In genomic region chr1:153866045-153866850, GRCh38 we compare ENCODE assay signal across 12 cellular contexts. TPM values are rescaled to one million over a fixed set of nuclear protein-coding genes. Genes with fewer than 3 reads are reported as not detected.
DNase-seq lines count a peak whose midpoint lies in the region; ATAC-seq, FAIRE-seq and TF ChIP-seq lines count a peak whose summit lies in the region.
"Had no signal": no experiment of that assay in that cellular context is flagged by ENCODE, and none has a peak within 500 bp of the region (broad histone marks: within the 10 kb centered on the region; RNA-seq: fewer than 3 reads in every experiment).

No MANE protein-coding gene starts in this region.

- H3K27me3 ChIP-seq in pancreas (no peaks in the 10 kb centered on the region), aorta (ENCODE audit: control insufficient read depth in 1 of 2, insufficient read depth in 2 of 2, low read length in 1 of 2) (no peaks in the 10 kb centered on the region)
- no peaks in the 10 kb centered on the region for H3K27me3 ChIP-seq in effector memory CD4-positive, alpha-beta T cell (replicated peaks; ENCODE audit: control insufficient read depth, insufficient read depth, low read length, poor library complexity, severe bottlenecking)
- H3K27me3 ChIP-seq: BLaER1 treated with 17β-estradiol and CSF1 and Interleukin-3, amounts not matched to agents 10 nM and 100 nM had no signal

- peak overlapping the region; percentile 59 for H3K27ac Mint-ChIP-seq in activated CD8-positive, alpha-beta T cell treated with anti-CD3 and anti-CD28 coated beads for 36 hours
- no peak overlapping the region for H3K27ac Mint-ChIP-seq in activated CD8-positive, alpha-beta T cell treated with anti-CD3 and anti-CD28 coated beads, Interleukin-2, amount 10 ng/mL, durations not matched to agents 7 days and 5 days
- peak overlapping the region; percentile 20 to 89 (median 51) for H3K27ac Mint-ChIP-seq in IgD-negative memory B cell

- H3K4me1 ChIP-seq in pancreas (no peaks in the 10 kb centered on the region), aorta (ENCODE audit: control insufficient read depth in 1 of 2, insufficient read depth in 2 of 2, low read length in 2 of 2) (no peaks in the 10 kb centered on the region)
- no peaks in the 10 kb centered on the region for H3K4me1 ChIP-seq in effector memory CD4-positive, alpha-beta T cell (ENCODE audit: control insufficient read depth, insufficient read depth, low read length, poor library complexity, severe bottlenecking)

- no peaks in the 10 kb centered on the region for H3K9me3 Mint-ChIP-seq in activated CD8-positive, alpha-beta T cell treated with anti-CD3 and anti-CD28 coated beads for 36 hours
- no peaks in the 10 kb centered on the region for H3K9me3 Mint-ChIP-seq in activated CD8-positive, alpha-beta T cell treated with anti-CD3 and anti-CD28 coated beads, Interleukin-2, amount 10 ng/mL, durations not matched to agents 7 days and 5 days (ENCODE audit: insufficient read depth)
- H3K9me3 Mint-ChIP-seq in IgD-negative memory B cell, result no peaks in the 10 kb centered on the region
- H3K9me3 Mint-ChIP-seq: stimulated activated naive CD8-positive, alpha-beta T cell treated with anti-CD3 and anti-CD28 coated beads, Interleukin-15, Interleukin-2, amounts not matched to agents 100 ng/mL and 50 ng/mL, for 24 hours had no signal

- POLR2A ChIA-PET in activated CD8-positive, alpha-beta T cell treated with anti-CD3 and anti-CD28 coated beads for 36 hours (lab: Charles Lee), result interaction anchor here (0.6 to 1.5 kb wide), 5 partner anchors 9 to 213 kb away, joined by 3 to 7 read pairs (median 3); partner anchors contain the start of gene GATAD2B
- POLR2A ChIA-PET in activated CD8-positive, alpha-beta T cell treated with anti-CD3 and anti-CD28 coated beads, Interleukin-2, amount 10 ng/mL, durations not matched to agents 7 days and 5 days (lab: Charles Lee), result interaction anchor here (1.0 kb wide), 1 partner anchor 100 kb away, joined by 3 read pairs; no protein-coding TSS in a partner anchor

- H3K36me3 ChIP-seq in pancreas (no peaks in the 10 kb centered on the region), aorta (ENCODE audit: control insufficient read depth in 1 of 2, insufficient read depth in 2 of 2, low read length in 1 of 2) (no peaks in the 10 kb centered on the region)
- no peaks in the 10 kb centered on the region for H3K36me3 ChIP-seq in effector memory CD4-positive, alpha-beta T cell (ENCODE audit: control insufficient read depth, insufficient read depth, low read length)

- ATAC-seq in activated CD8-positive, alpha-beta T cell treated with anti-CD3 and anti-CD28 coated beads for 36 hours, result peak; percentile 24
- ATAC-seq in activated CD8-positive, alpha-beta T cell treated with anti-CD3 and anti-CD28 coated beads, Interleukin-2, amount 10 ng/mL, durations not matched to agents 7 days and 5 days, result no peak
- peak in 3 of 4 donors; percentile 32 to 53 (median 52) for ATAC-seq in pancreas
- no peak for ATAC-seq in HG03457 (IDR thresholded peaks at IDR 0.05; ENCODE audit: unreplicated experiment)
- ATAC-seq in aorta (ENCODE audit: low FRiP score), result no peak

- FAIRE-seq in pancreas (lab: Jason Lieb, UNC), result no peak
- FAIRE-seq: GM12891 had no signal

- H3K27me3 Mint-ChIP-seq in activated CD8-positive, alpha-beta T cell treated with anti-CD3 and anti-CD28 coated beads for 36 hours, result no peaks in the 10 kb centered on the region
- no peaks in the 10 kb centered on the region for H3K27me3 Mint-ChIP-seq in activated CD8-positive, alpha-beta T cell treated with anti-CD3 and anti-CD28 coated beads, Interleukin-2, amount 10 ng/mL, durations not matched to agents 7 days and 5 days (ENCODE audit: low read depth)
- no peaks in the 10 kb centered on the region for H3K27me3 Mint-ChIP-seq in IgD-negative memory B cell
- H3K27me3 Mint-ChIP-seq: stimulated activated naive CD8-positive, alpha-beta T cell treated with anti-CD3 and anti-CD28 coated beads, Interleukin-15, Interleukin-2, amounts not matched to agents 100 ng/mL and 50 ng/mL, for 24 hours had no signal

- H3K4me3 Mint-ChIP-seq in activated CD8-positive, alpha-beta T cell treated with anti-CD3 and anti-CD28 coated beads for 36 hours, result no peak overlapping the region
- no peak overlapping the region for H3K4me3 Mint-ChIP-seq in activated CD8-positive, alpha-beta T cell treated with anti-CD3 and anti-CD28 coated beads, Interleukin-2, amount 10 ng/mL, durations not matched to agents 7 days and 5 days
- peak overlapping the region in 3 of 4 donors; percentile 26 to 70 (median 44) for H3K4me3 Mint-ChIP-seq in IgD-negative memory B cell
- H3K4me3 Mint-ChIP-seq: stimulated activated naive CD8-positive, alpha-beta T cell treated with anti-CD3 and anti-CD28 coated beads, Interleukin-15, Interleukin-2, amounts not matched to agents 100 ng/mL and 50 ng/mL, for 24 hours had no signal

- WGBS in pancreas, 2 donors, result 62 to 65% methylated on average over 6 of the region's 6 CpGs
- 55 to 66% methylated on average over 6 of the region's 6 CpGs for WGBS in aorta, 2 donors

- intact Hi-C loops in activated CD8-positive, alpha-beta T cell treated with anti-CD3 and anti-CD28 coated beads for 36 hours (cut with micrococcal nuclease), result no loop called here
- intact Hi-C loops in pancreas (cut with DNase I) (no loop called here), aorta (cut with DNase I) (no loop called here)

- peak overlapping the region in 1 of 4 donors; percentile 4 for H3K27ac ChIP-seq in pancreas
- no peak overlapping the region for H3K27ac ChIP-seq in aorta (ENCODE audit: low read depth in 1 of 2, low read length in 2 of 2)
- no peak overlapping the region for H3K27ac ChIP-seq in effector memory CD4-positive, alpha-beta T cell (ENCODE audit: insufficient read depth, low read length, poor library complexity, severe bottlenecking)
- H3K27ac ChIP-seq: BLaER1 treated with 17β-estradiol and CSF1 and Interleukin-3, amounts not matched to agents 10 nM and 100 nM had no signal

- CTCF ChIA-PET in activated CD8-positive, alpha-beta T cell treated with anti-CD3 and anti-CD28 coated beads for 36 hours (lab: Charles Lee), result interaction anchor here (0.9 to 1.5 kb wide), 3 partner anchors 38 to 73 kb away, joined by 3 read pairs; no protein-coding TSS in a partner anchor
- CTCF ChIA-PET in activated CD8-positive, alpha-beta T cell treated with anti-CD3 and anti-CD28 coated beads, Interleukin-2, amount 10 ng/mL, durations not matched to agents 7 days and 5 days (lab: Charles Lee), result interaction anchor here (1.0 to 1.5 kb wide), 3 partner anchors 15 to 80 kb away, joined by 3 read pairs; partner anchors contain the start of gene DENND4B

- TF ChIP-seq CTCF in activated CD8-positive, alpha-beta T cell treated with anti-CD3 and anti-CD28 coated beads for 36 hours (IDR thresholded peaks at IDR 0.05), result no peak
- TF ChIP-seq CTCF in cardiac fibroblast (IDR thresholded peaks at IDR 0.05; ENCODE audit: low read depth, low read length) (no peak), pancreas (IDR thresholded peaks at IDR 0.05) (no peak)

- no peaks in the 10 kb centered on the region for H3K9me3 ChIP-seq in pancreas
- H3K9me3 ChIP-seq in aorta (ENCODE audit: control insufficient read depth, low read length), result no peaks in the 10 kb centered on the region
- no peaks in the 10 kb centered on the region for H3K9me3 ChIP-seq in effector memory CD4-positive, alpha-beta T cell (ENCODE audit: control insufficient read depth, low read length)
- H3K9me3 ChIP-seq: BLaER1 treated with 17β-estradiol and CSF1 and Interleukin-3, amounts not matched to agents 10 nM and 100 nM had no signal

- peaks cover 38% of the 10 kb centered on the region for H3K4me1 Mint-ChIP-seq in activated CD8-positive, alpha-beta T cell treated with anti-CD3 and anti-CD28 coated beads for 36 hours (ENCODE audit: low read depth)
- H3K4me1 Mint-ChIP-seq in activated CD8-positive, alpha-beta T cell treated with anti-CD3 and anti-CD28 coated beads, Interleukin-2, amount 10 ng/mL, durations not matched to agents 7 days and 5 days (ENCODE audit: low read depth), result peaks cover 23% of the 10 kb centered on the region
- peaks cover 27 to 32% (median 29%) of the 10 kb centered on the region in 3 donors for H3K4me1 Mint-ChIP-seq in IgD-negative memory B cell

- DNase-seq in activated CD8-positive, alpha-beta T cell treated with anti-CD3 and anti-CD28 coated beads for 36 hours, result no peak
- no peak for DNase-seq in activated CD8-positive, alpha-beta T cell treated with anti-CD3 and anti-CD28 coated beads, Interleukin-2, amount 10 ng/mL, durations not matched to agents 7 days and 5 days
- DNase-seq in cardiac fibroblast (ENCODE audit: low read depth in 2 of 2) (peak; percentile 50 to 58), pancreas (no peak), aorta (no peak)
- no peak for DNase-seq in effector memory CD4-positive, alpha-beta T cell
- DNase-seq: mesendoderm had no signal

- H3K4me3 ChIP-seq in cardiac fibroblast (replicated peaks in 1 of 2; ENCODE audit: low read depth in 2 of 2, low read length in 2 of 2) (no peak overlapping the region), pancreas (no peak overlapping the region), aorta (ENCODE audit: low read length in 2 of 2) (no peak overlapping the region)
- H3K4me3 ChIP-seq in effector memory CD4-positive, alpha-beta T cell (ENCODE audit: insufficient read depth, low read depth, low read length, poor library complexity, severe bottlenecking), result no peak overlapping the region
- H3K4me3 ChIP-seq: BLaER1 treated with 17β-estradiol and CSF1 and Interleukin-3, amounts not matched to agents 10 nM and 100 nM had no signal

- H3K36me3 Mint-ChIP-seq in activated CD8-positive, alpha-beta T cell treated with anti-CD3 and anti-CD28 coated beads for 36 hours (ENCODE audit: low read depth), result peaks cover 12% of the 10 kb centered on the region
- peaks cover 15% of the 10 kb centered on the region for H3K36me3 Mint-ChIP-seq in activated CD8-positive, alpha-beta T cell treated with anti-CD3 and anti-CD28 coated beads, Interleukin-2, amount 10 ng/mL, durations not matched to agents 7 days and 5 days (ENCODE audit: low read depth)
- H3K36me3 Mint-ChIP-seq in IgD-negative memory B cell, result peaks cover 3% of the 10 kb centered on the region

RNA-seq across cellular contexts. Expression of gene GATAD2B, which starts 56.5 kb away (rescaled TPM):
- total RNA-seq in activated CD8-positive, alpha-beta T cell treated with anti-CD3 and anti-CD28 coated beads for 36 hours, result 10 to 100 TPM; 59.5 to 59.8 TPM
- 10 to 100 TPM; 70.2 to 71.7 TPM for total RNA-seq in activated CD8-positive, alpha-beta T cell treated with anti-CD3 and anti-CD28 coated beads, Interleukin-2, amount 10 ng/mL, durations not matched to agents 7 days and 5 days
- polyA plus RNA-seq in IgD-negative memory B cell (4.6 TPM), pancreas (1 to 10 TPM; 4.8 to 7.4 TPM), aorta (1 to 10 TPM; 6.4 to 7.8 TPM)
- total RNA-seq in pancreas (10 to 100 TPM; 15.0 to 27.1 (median 17.1) TPM), aorta (10 to 100 TPM; 52.3 to 67.8 TPM)

Comparison
In these comparisons a context has a peak if more than half of its experiments do, and no peak if none do; other contexts are left out.
1. ATAC-seq: peak in activated CD8-positive, alpha-beta T cell treated with anti-CD3 and anti-CD28 coated beads for 36 hours (single experiment) and pancreas (3 of 4); none in activated CD8-positive, alpha-beta T cell treated with anti-CD3 and anti-CD28 coated beads, Interleukin-2, amount 10 ng/mL, durations not matched to agents 7 days and 5 days (single experiment), HG03457 (single experiment) and aorta (single experiment).
2. DNase-seq: peak in cardiac fibroblast (2 of 2); none in activated CD8-positive, alpha-beta T cell treated with anti-CD3 and anti-CD28 coated beads for 36 hours (single experiment), activated CD8-positive, alpha-beta T cell treated with anti-CD3 and anti-CD28 coated beads, Interleukin-2, amount 10 ng/mL, durations not matched to agents 7 days and 5 days (single experiment), pancreas (0 of 6), aorta (0 of 2) and effector memory CD4-positive, alpha-beta T cell (0 of 3).
3. H3K4me3 Mint-ChIP-seq: peak in IgD-negative memory B cell (3 of 4); none in activated CD8-positive, alpha-beta T cell treated with anti-CD3 and anti-CD28 coated beads for 36 hours (single experiment) and activated CD8-positive, alpha-beta T cell treated with anti-CD3 and anti-CD28 coated beads, Interleukin-2, amount 10 ng/mL, durations not matched to agents 7 days and 5 days (single experiment).